In the genomic region with DNA sequence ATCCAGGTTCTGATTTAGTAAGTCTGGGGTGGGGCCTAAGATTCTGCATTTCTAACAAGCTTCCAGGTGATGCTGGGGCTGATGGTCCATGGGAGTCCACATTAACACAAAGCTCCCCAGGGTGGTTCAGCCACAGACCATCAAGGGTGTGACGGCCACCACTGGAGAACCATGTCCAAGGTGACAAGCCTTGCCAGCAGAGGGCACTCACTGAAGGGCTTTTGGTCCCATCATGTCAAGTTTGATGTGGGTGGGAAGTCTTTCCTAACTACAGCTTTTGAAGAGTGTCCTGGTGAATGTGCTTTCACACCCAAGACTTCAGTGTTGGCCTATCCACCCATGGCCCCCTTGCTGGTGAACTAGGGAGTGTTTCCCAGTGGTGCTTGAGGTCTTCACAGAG, we compare ENCODE assay signal across 8 cellular contexts.
DNase-seq lines count a peak whose midpoint lies in the region; ATAC-seq, FAIRE-seq and TF ChIP-seq lines count a peak whose summit lies in the region.

No MANE protein-coding gene starts in this region.

- H3F3A ChIP-seq in neural progenitor cell (ENCODE audit: low read depth) = no peaks in the 10 kb centered on the region

- POLR2A ChIA-PET in T-cell (lab: Charles Lee) = no interaction called here

- H3K27ac ChIP-seq in neural progenitor cell = no peak overlapping the region
- no peak overlapping the region for H3K27ac ChIP-seq in dorsolateral prefrontal cortex

- H3K27me3 Mint-ChIP-seq in T-cell (peaks cover 9 to 10% of the 10 kb centered on the region in 2 donors), neural progenitor cell (ENCODE audit: insufficient read depth, low read depth) (peaks cover 7% of the 10 kb centered on the region)

- H4K20me1 ChIP-seq in neural progenitor cell (ENCODE audit: low read depth) = no peaks in the 10 kb centered on the region

- no peak overlapping the region for H3K4me2 ChIP-seq in neural progenitor cell

- H3K36me3 ChIP-seq in bronchial epithelial cell (ENCODE audit: control insufficient read depth, insufficient read depth, low read length) (no peaks in the 10 kb centered on the region), neural progenitor cell (no peaks in the 10 kb centered on the region)

- H3K4me1 ChIP-seq in neural progenitor cell = peaks cover 4% of the 10 kb centered on the region

- no peak for DNase-seq in AG10803 (ENCODE audit: low read depth)
- DNase-seq in GM20000 (ENCODE audit: low spot score) = peak; percentile 52
- DNase-seq in T-cell = peak in 21 of 34 experiments; percentile 8 to 54 (median 20)
- DNase-seq in bronchial epithelial cell (ENCODE audit: low read depth) = peak; percentile 38
- no peak for DNase-seq in neural progenitor cell (ENCODE audit: low spot score)
- DNase-seq in SK-N-DZ (ENCODE audit: low spot score) = no peak
- DNase-seq in urothelium cell line (ENCODE audit: low spot score) = no peak
- no peak for DNase-seq in dorsolateral prefrontal cortex

- no peaks in the 10 kb centered on the region for H3K9me3 ChIP-seq in neural progenitor cell (ENCODE audit: low read depth)

- H3K27ac Mint-ChIP-seq in T-cell (no peak overlapping the region), neural progenitor cell (no peak overlapping the region)

- H3K9me3 Mint-ChIP-seq in T-cell (no peaks in the 10 kb centered on the region), neural progenitor cell (no peaks in the 10 kb centered on the region)

- H3K4me1 Mint-ChIP-seq in T-cell (no peaks in the 10 kb centered on the region), neural progenitor cell (no peaks in the 10 kb centered on the region)

- H3K4me3 Mint-ChIP-seq in T-cell = no peak overlapping the region
- H3K4me3 Mint-ChIP-seq in neural progenitor cell = no peak overlapping the region

- peak in 3 of 4 experiments; percentile 50 to 60 (median 56) for ATAC-seq in T-cell (replicated peaks in 1 of 4)

- peak; percentile 55 for TF ChIP-seq CTCF in AG10803 (conservative IDR thresholded peaks at IDR 0.05; ENCODE audit: low read length)
- TF ChIP-seq CTCF in GM20000 (IDR thresholded peaks at IDR 0.05; ENCODE audit: extremely low read depth, missing control alignments) = peak; percentile 66
- TF ChIP-seq CTCF in bronchial epithelial cell (IDR thresholded peaks at IDR 0.05; ENCODE audit: insufficient read depth, low read length, severe bottlenecking) = peak; percentile 58
- peak; percentile 21 for TF ChIP-seq CTCF in neural progenitor cell (IDR thresholded peaks at IDR 0.05)
- peak in 25 of 56 donors; percentile 7 to 46 (median 27) for TF ChIP-seq CTCF in dorsolateral prefrontal cortex (IDR thresholded peaks at IDR 0.05 in 54 of 56, conservative IDR thresholded peaks at IDR 0.05 in 2 of 56; ENCODE audit: low read depth in 1 of 56, partially characterized antibody in 56 of 56)

- no peak overlapping the region for H3K9ac ChIP-seq in neural progenitor cell

- H3K36me3 Mint-ChIP-seq in T-cell (no peaks in the 10 kb centered on the region), neural progenitor cell (no peaks in the 10 kb centered on the region)

- H3K79me2 ChIP-seq in neural progenitor cell (ENCODE audit: low read depth) = no peaks in the 10 kb centered on the region

- H3K4me3 ChIP-seq in AG10803 (ENCODE audit: low read length) = no peak overlapping the region
- no peak overlapping the region for H3K4me3 ChIP-seq in bronchial epithelial cell (ENCODE audit: low read depth, low read length)
- H3K4me3 ChIP-seq in neural progenitor cell = no peak overlapping the region
- H3K4me3 ChIP-seq in dorsolateral prefrontal cortex = no peak overlapping the region

- no peak for FAIRE-seq in bronchial epithelial cell (lab: Jason Lieb, UNC)
- no peak for FAIRE-seq in urothelium cell line (lab: Jason Lieb, UNC)

- no peaks in the 10 kb centered on the region for H3K27me3 ChIP-seq in bronchial epithelial cell (ENCODE audit: control insufficient read depth, insufficient read depth, low read length)
- H3K27me3 ChIP-seq in neural progenitor cell = no peaks in the 10 kb centered on the region
- H3K27me3 ChIP-seq in dorsolateral prefrontal cortex = peaks cover 0 to 11% (median 0%) of the 10 kb centered on the region in 45 donors

- no peak overlapping the region for H2AFZ ChIP-seq in neural progenitor cell (replicated peaks)

- intact Hi-C loops in dorsolateral prefrontal cortex (cut with DNase I) = no loop called here

- CTCF ChIA-PET in T-cell (lab: Charles Lee) = interaction anchor here (1.2 to 1.7 kb wide), 3 partner anchors 40 to 82 kb away, joined by 3 to 10 read pairs (median 8); no protein-coding TSS in a partner anchor

Comparison
In these comparisons a context has a peak if more than half of its experiments do, and no peak if none do; other contexts are left out.
1. DNase-seq: peak in GM20000 (single experiment), T-cell (21 of 34) and bronchial epithelial cell (single experiment); none in AG10803 (single experiment), neural progenitor cell (single experiment), SK-N-DZ (single experiment), urothelium cell line (single experiment) and dorsolateral prefrontal cortex (0 of 10).